ENCODE assay signal across 16 cellular contexts in genomic region chr4:47786958-47787370, GRCh38. TPM values are rescaled to one million over a fixed set of nuclear protein-coding genes. Genes with fewer than 3 reads are reported as not detected.
DNase-seq lines count a peak whose midpoint lies in the region; ATAC-seq, FAIRE-seq and TF ChIP-seq lines count a peak whose summit lies in the region.
"Had no signal": no experiment of that assay in that cellular context is flagged by ENCODE, and none has a peak within 500 bp of the region (broad histone marks: within the 10 kb centered on the region; RNA-seq: fewer than 3 reads in every experiment).

No MANE protein-coding gene starts in this region.

- no peak overlapping the region for H3K9ac ChIP-seq in MM.1S (ENCODE audit: low read length)

- peaks cover 13% of the 10 kb centered on the region for H3K4me1 ChIP-seq in MM.1S (ENCODE audit: low read length)

- H3K9me2 ChIP-seq in MM.1S (replicated peaks; ENCODE audit: insufficient read depth, low read length) = no peaks in the 10 kb centered on the region

- H3K9me3 ChIP-seq in MM.1S (replicated peaks; ENCODE audit: insufficient read depth, low read length) = no peaks in the 10 kb centered on the region

- FAIRE-seq in GM12891 (lab: Jason Lieb, UNC) = peak; percentile 13

- peaks cover 19% of the 10 kb centered on the region for H3F3A ChIP-seq in MM.1S (ENCODE audit: insufficient read depth, low read length)

- TF ChIP-seq CTCF in MM.1S (IDR thresholded peaks at IDR 0.05; ENCODE audit: low read length) = no peak

- peaks cover 5% of the 10 kb centered on the region for H4K20me1 ChIP-seq in MM.1S (ENCODE audit: insufficient read depth, low read length)

- peaks cover 83% of the 10 kb centered on the region for H3K27me3 ChIP-seq in MM.1S (replicated peaks; ENCODE audit: insufficient read depth, low read length)

- H3K4me3 ChIP-seq in MM.1S (ENCODE audit: low read length) = no peak overlapping the region

- no peak for TF ChIP-seq POLR2A in GM12891 (IDR thresholded peaks at IDR 0.05; ENCODE audit: low read depth, low read length)

- DNase-seq in GM12891 (ENCODE audit: insufficient read length, low spot score) = peak; percentile 19
- peak; percentile 96 for DNase-seq in MM.1S
- DNase-seq in COLO829 (ENCODE audit: low spot score) = no peak
- DNase-seq in NCI-H2029 treated with DMSO at 0.1 percent for 48 hours (lab: John Stamatoyannopoulos, UW) = no peak
- DNase-seq in GDM1 (lab: John Stamatoyannopoulos, UW) = no peak
- DNase-seq in putamen (ENCODE audit: low spot score) = no peak
- DNase-seq: activated CD8-positive, alpha-beta T cell treated with anti-CD3 and anti-CD28 coated beads, Interleukin-2, amount 10 ng/mL, durations not matched to agents 7 days and 5 days; effector CD4-positive, alpha-beta T cell; HCEC 1CT; hypothalamus; naive B cell; NCI-H526 treated with DMSO at 0.1 percent for 48 hours; stimulated activated naive B cell treated with anti-CD40 and anti-IgM and Interleukin-4, amounts not matched to agents 10 μg/mL and 1 μg/mL and 100 μg/mL, for 72 hours; SW 1271 had no signal

- no peak overlapping the region for H2AFZ ChIP-seq in MM.1S (ENCODE audit: low read length)

- H3K27ac ChIP-seq in MM.1S (ENCODE audit: low read length) = no peak overlapping the region

- H3K4me2 ChIP-seq in MM.1S (ENCODE audit: low read depth, low read length) = peak overlapping the region; percentile 25; the same call in 1 of the 2 replicates

- H3K36me3 ChIP-seq in MM.1S (replicated peaks; ENCODE audit: insufficient read depth, low read length) = no peaks in the 10 kb centered on the region

- ATAC-seq in GM19397 (IDR thresholded peaks at IDR 0.05; ENCODE audit: unreplicated experiment) (peak; percentile 72), HG02938 (IDR thresholded peaks at IDR 0.05; ENCODE audit: unreplicated experiment) (peak; percentile 95)
- ATAC-seq: activated CD8-positive, alpha-beta T cell treated with anti-CD3 and anti-CD28 coated beads, Interleukin-2, amount 10 ng/mL, durations not matched to agents 7 days and 5 days had no signal

- H3K79me2 ChIP-seq in MM.1S (ENCODE audit: low read length) = no peaks in the 10 kb centered on the region

TF ChIP-seq in GM12891, 5 proteins besides CTCF, POLR2A, EP300 and RAD21:
- TF ChIP-seq PAX5 (IDR thresholded peaks at IDR 0.05; ENCODE audit: insufficient read depth, low read length, severe bottlenecking) (no peak), SPI1 (IDR thresholded peaks at IDR 0.05; ENCODE audit: low read depth, low read length) (peak; percentile 94)
TF ChIP-seq in GM12891: peak in this region for 1.

RNA-seq across cellular contexts. Expression of gene CORIN, which starts 50.9 kb away (rescaled TPM):
- polyA plus RNA-seq in GM12891 (2012; ENCODE audit: low read depth, missing spikeins) = not detected

Comparison
In these comparisons a context has a peak if more than half of its experiments do, and no peak if none do; other contexts are left out.
1. DNase-seq: peak in GM12891 (single experiment) and MM.1S (single experiment); none in COLO829 (single experiment), NCI-H2029 treated with DMSO at 0.1 percent for 48 hours (single experiment), GDM1 (single experiment) and putamen (single experiment).